Comparison of ENCODE assay signal across 27 cellular contexts in the genomic region with DNA sequence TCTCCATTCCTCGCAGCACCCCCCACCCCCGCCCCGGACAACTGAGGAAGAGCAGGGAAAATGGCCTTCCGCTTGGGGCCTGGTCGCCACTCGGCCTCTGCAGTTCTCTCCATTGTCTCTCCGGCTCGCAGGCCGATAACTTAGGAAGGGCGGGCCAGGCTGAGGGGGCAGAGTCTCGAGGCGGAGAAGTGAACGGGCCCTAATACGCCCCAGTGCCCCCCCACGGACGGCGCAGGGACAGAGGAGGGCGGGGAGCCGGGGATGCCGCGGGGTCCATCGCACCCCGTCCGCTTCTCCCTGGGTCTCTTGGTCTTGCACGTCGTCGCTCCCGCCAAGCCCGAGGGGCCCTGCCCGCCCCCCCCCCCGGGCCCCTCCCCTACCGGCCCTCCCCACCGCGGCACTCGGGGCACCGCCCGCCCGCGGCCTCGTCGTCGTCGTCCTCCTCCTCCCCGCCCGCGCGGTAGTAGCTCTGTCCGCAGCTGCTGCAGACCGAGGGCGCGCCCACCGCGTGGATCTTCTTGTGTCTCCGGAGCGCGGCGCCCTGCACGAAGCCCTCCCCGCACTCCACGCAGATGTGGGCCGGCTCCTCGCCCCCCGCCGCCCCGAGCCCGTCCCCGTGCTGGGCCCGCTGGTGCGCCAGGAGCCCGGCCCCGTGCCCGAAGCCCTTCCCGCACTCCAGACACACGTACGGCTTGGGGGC.
"Had no signal": no experiment of that assay in that cellular context is flagged by ENCODE, and none has a peak within 500 bp of the region (broad histone marks: within the 10 kb centered on the region; RNA-seq: fewer than 3 reads in every experiment).

No MANE protein-coding gene starts in this region.

- DNase-seq: activated CD4-positive, alpha-beta memory T cell treated with anti-CD3 and anti-CD28 coated beads, Interleukin-2, amount 10 ng/mL, durations not matched to agents 7 days and 5 days; activated CD4-positive, alpha-beta T cell treated with anti-CD3 and anti-CD28 coated beads for 1 hour; activated CD4-positive, alpha-beta T cell treated with anti-CD3 and anti-CD28 coated beads, Interleukin-2, amount 10 ng/mL, durations not matched to agents 7 days and 5 days; activated naive CD8-positive, alpha-beta T cell treated with anti-CD3 and anti-CD28 coated beads, Interleukin-2, amount 50 U/mL, for 24 hours; activated T-cell treated with anti-CD3 and anti-CD28 coated beads, Interleukin-2, amount 50 U/mL, for 4 hours; amygdala; central memory CD4-positive, alpha-beta T cell; foreskin keratinocyte; kidney glomerular epithelial cell; naive B cell; nephron progenitor cell; retina; sigmoid colon; small intestine; stimulated activated CD4-positive, alpha-beta T cell treated with anti-CD3 and anti-CD28 coated beads, Interleukin-1b, Interleukin-23, amount 100 ng/mL, for 48 hours; stimulated activated CD4-positive, alpha-beta T cell treated with anti-CD3 and anti-CD28 coated beads, Interleukin-4, amount 100 ng/mL, for 4 hours; stimulated activated CD8-positive, alpha-beta memory T cell treated with anti-CD3 and anti-CD28 coated beads, Interleukin-4, amount 100 ng/mL, for 48 hours; stimulated activated naive B cell treated with anti-CD40 and anti-IgM and Interleukin-4, amounts not matched to agents 10 μg/mL and 1 μg/mL and 100 μg/mL, for 72 hours; T-helper 2 cell; transverse colon had no signal

- H3K4me3 Mint-ChIP-seq: activated CD4-positive, alpha-beta memory T cell treated with anti-CD3 and anti-CD28 coated beads, Interleukin-2, amount 10 ng/mL, durations not matched to agents 7 days and 5 days; activated CD4-positive, alpha-beta T cell treated with anti-CD3 and anti-CD28 coated beads, Interleukin-2, amount 10 ng/mL, durations not matched to agents 7 days and 5 days; activated naive CD4-positive, alpha-beta T cell treated with anti-CD3 and anti-CD28 coated beads, Interleukin-2, amount 50 U/mL, for 24 hours; activated naive CD8-positive, alpha-beta T cell treated with anti-CD3 and anti-CD28 coated beads, Interleukin-2, amount 50 U/mL, for 24 hours; activated T-cell treated with anti-CD3 and anti-CD28 coated beads, Interleukin-2, amount 50 U/mL, for 4 hours; activated T-helper 17 cell treated with anti-CD3 and anti-CD28 coated beads, Interleukin-2, amount 50 U/mL, for 72 hours; dendritic cell treated with granulocyte-macrophage colony-stimulating factor and Interleukin-4, amounts not matched to agents 40 ng/mL and 50 ng/mL, for 4 days; naive B cell; nephron progenitor cell; stimulated activated naive B cell treated with anti-CD40 and anti-IgM and Interleukin-4, amounts not matched to agents 10 μg/mL and 1 μg/mL and 100 μg/mL, for 72 hours had no signal

- H3K4me1 ChIP-seq: foreskin keratinocyte, pancreas, transverse colon had no signal

- H3K4me1 Mint-ChIP-seq: activated CD4-positive, alpha-beta T cell treated with anti-CD3 and anti-CD28 coated beads, Interleukin-2, amount 10 ng/mL, durations not matched to agents 7 days and 5 days had no signal

- H3K27ac Mint-ChIP-seq: activated CD4-positive, alpha-beta memory T cell treated with anti-CD3 and anti-CD28 coated beads, Interleukin-2, amount 10 ng/mL, durations not matched to agents 7 days and 5 days; activated CD4-positive, alpha-beta T cell treated with anti-CD3 and anti-CD28 coated beads, Interleukin-2, amount 10 ng/mL, durations not matched to agents 7 days and 5 days; activated naive CD4-positive, alpha-beta T cell treated with anti-CD3 and anti-CD28 coated beads, Interleukin-2, amount 50 U/mL, for 24 hours; activated naive CD8-positive, alpha-beta T cell treated with anti-CD3 and anti-CD28 coated beads, Interleukin-2, amount 50 U/mL, for 24 hours; activated T-helper 17 cell treated with anti-CD3 and anti-CD28 coated beads, Interleukin-2, amount 50 U/mL, for 72 hours; dendritic cell treated with granulocyte-macrophage colony-stimulating factor and Interleukin-4, amounts not matched to agents 40 ng/mL and 50 ng/mL, for 4 days; naive B cell had no signal

- H3K27me3 Mint-ChIP-seq: activated CD4-positive, alpha-beta memory T cell treated with anti-CD3 and anti-CD28 coated beads, Interleukin-2, amount 10 ng/mL, durations not matched to agents 7 days and 5 days; activated CD4-positive, alpha-beta T cell treated with anti-CD3 and anti-CD28 coated beads, Interleukin-2, amount 10 ng/mL, durations not matched to agents 7 days and 5 days; activated naive CD4-positive, alpha-beta T cell treated with anti-CD3 and anti-CD28 coated beads, Interleukin-2, amount 50 U/mL, for 24 hours; activated naive CD8-positive, alpha-beta T cell treated with anti-CD3 and anti-CD28 coated beads, Interleukin-2, amount 50 U/mL, for 24 hours; activated T-helper 17 cell treated with anti-CD3 and anti-CD28 coated beads, Interleukin-2, amount 50 U/mL, for 72 hours; dendritic cell treated with granulocyte-macrophage colony-stimulating factor and Interleukin-4, amounts not matched to agents 40 ng/mL and 50 ng/mL, for 4 days; naive B cell; stimulated activated naive B cell treated with anti-CD40 and anti-IgM and Interleukin-4, amounts not matched to agents 10 μg/mL and 1 μg/mL and 100 μg/mL, for 72 hours had no signal

- ATAC-seq: activated naive CD8-positive, alpha-beta T cell treated with anti-CD3 and anti-CD28 coated beads, Interleukin-2, amount 50 U/mL, for 24 hours; activated T-cell treated with anti-CD3 and anti-CD28 coated beads, Interleukin-2, amount 50 U/mL, for 4 hours; activated T-helper 17 cell treated with anti-CD3 and anti-CD28 coated beads, Interleukin-2, amount 50 U/mL, for 72 hours; foreskin keratinocyte; left lung; pancreas; stimulated activated naive B cell treated with anti-CD40 and anti-IgM and Interleukin-4, amounts not matched to agents 10 μg/mL and 1 μg/mL and 100 μg/mL, for 72 hours had no signal

- H3K9me3 ChIP-seq: esophagus muscularis mucosa, left lung, pancreas, prostate gland, sigmoid colon, transverse colon had no signal

- H3K9me3 Mint-ChIP-seq: activated naive CD4-positive, alpha-beta T cell treated with anti-CD3 and anti-CD28 coated beads, Interleukin-2, amount 50 U/mL, for 24 hours; activated naive CD8-positive, alpha-beta T cell treated with anti-CD3 and anti-CD28 coated beads, Interleukin-2, amount 50 U/mL, for 24 hours; activated T-cell treated with anti-CD3 and anti-CD28 coated beads, Interleukin-2, amount 50 U/mL, for 4 hours; activated T-helper 17 cell treated with anti-CD3 and anti-CD28 coated beads, Interleukin-2, amount 50 U/mL, for 72 hours; stimulated activated naive B cell treated with anti-CD40 and anti-IgM and Interleukin-4, amounts not matched to agents 10 μg/mL and 1 μg/mL and 100 μg/mL, for 72 hours had no signal

- H3K27ac ChIP-seq: esophagus muscularis mucosa, foreskin keratinocyte, left lung, pancreas, prostate gland, sigmoid colon, transverse colon had no signal

- H3K27me3 ChIP-seq: esophagus muscularis mucosa, foreskin keratinocyte, left lung, pancreas, sigmoid colon, transverse colon had no signal

- H3K4me3 ChIP-seq: esophagus muscularis mucosa, left lung, pancreas, prostate gland, sigmoid colon, transverse colon had no signal
